Comparison of ENCODE assay signal across 1 cellular context in the genomic region with DNA sequence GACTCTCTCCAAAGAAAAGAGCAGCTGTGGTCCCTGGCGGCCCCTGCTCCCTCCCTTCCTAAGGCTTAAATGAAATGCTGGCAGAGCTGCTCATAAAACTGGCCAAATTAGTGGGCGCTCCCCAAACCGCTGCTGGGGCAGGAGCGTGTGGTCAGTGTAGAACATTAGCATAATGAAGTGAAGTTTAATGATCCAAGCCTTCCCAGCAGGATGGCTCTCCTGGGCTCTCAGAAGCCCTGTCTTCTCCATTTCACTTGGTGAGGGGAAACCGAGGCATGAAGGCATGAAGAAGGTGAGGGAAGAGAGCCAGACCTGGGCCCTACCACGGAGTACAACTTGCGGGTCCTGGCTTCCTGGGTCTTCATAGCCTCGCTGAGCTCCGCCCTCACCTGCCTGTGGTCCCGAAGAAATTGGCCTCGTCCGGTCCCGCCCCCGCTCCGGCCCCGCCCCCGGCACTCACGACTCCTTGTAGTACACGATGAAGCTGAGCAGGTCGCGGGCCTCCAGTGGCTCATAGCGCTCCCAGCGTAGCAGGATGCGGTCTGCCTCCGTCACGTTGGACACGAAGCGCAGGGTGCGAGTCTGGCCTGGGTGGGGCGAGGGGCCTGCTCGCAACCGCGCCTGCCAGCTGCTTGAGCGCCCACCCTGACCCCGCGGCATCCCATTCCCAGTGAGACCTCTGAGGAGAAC.
TF ChIP-seq lines count a peak whose summit lies in the region.

No MANE protein-coding gene starts in this region.

TF ChIP-seq in K562, 482 proteins besides CTCF, POLR2A, EP300 and RAD21 (continued from another document):
- TF ChIP-seq, protein P1, sequence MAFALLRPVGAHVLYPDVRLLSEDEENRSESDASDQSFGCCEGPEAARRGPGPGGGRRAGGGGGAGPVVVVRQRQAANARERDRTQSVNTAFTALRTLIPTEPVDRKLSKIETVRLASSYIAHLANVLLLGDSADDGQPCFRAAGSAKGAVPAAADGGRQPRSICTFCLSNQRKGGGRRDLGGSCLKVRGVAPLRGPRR (CRISPR knock-in tag; IDR thresholded peaks at IDR 0.05): no peak
- no peak for TF ChIP-seq ZNF644 (tag; IDR thresholded peaks at IDR 0.05; ENCODE audit: low read depth)
- peak; percentile 95 for TF ChIP-seq HNRNPLL (IDR thresholded peaks at IDR 0.05; ENCODE audit: low read depth, low read length, poor library complexity, severe bottlenecking)
- TF ChIP-seq CREB1 (IDR thresholded peaks at IDR 0.05): no peak
- TF ChIP-seq CREB1 (CRISPR knock-in tag; IDR thresholded peaks at IDR 0.05): 0 out of 2 replicates have a peak, but pooled peaks have one; percentile 33
- TF ChIP-seq EGR1 (conservative IDR thresholded peaks at IDR 0.05): peak; percentile 72
- no peak for TF ChIP-seq ZNF592 (IDR thresholded peaks at IDR 0.05)
- no peak for TF ChIP-seq DPF2 (IDR thresholded peaks at IDR 0.05)
